ENCODE assay signal across 8 cellular contexts in the genomic region with DNA sequence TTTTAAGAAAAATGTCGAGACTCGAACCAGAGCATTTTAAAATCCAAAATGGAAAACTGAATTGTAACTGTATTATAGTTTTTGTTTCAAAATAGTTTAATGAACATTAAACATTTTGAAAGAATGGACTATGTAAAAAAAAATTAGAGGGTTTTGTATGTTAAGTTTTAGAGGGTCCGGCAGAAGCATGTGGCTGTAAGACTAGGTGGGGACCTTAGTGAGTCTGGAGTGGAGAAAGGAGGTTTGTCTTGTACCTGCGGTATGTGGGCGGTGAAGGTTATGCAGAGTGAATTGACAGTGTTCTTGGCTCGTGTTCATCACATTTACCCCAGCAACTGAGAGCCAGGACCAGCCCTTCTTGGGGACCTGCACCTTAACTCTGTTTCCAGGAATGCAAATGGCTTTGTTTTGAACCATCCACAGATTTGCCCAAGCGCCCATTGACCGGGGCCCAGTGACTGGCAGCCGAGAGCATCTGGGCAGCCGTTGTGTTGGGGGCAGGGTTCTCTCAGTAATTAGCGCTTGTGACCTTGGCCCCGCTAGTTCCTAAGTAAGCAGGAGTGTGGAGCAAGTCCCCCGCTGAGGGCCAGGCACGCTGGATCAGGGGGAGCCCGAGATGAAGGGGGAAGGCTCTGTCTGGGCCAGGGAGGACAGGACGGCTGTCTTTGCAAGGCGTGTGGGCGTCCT. TPM values are rescaled to one million over a fixed set of nuclear protein-coding genes. Genes with fewer than 3 reads are reported as not detected.
DNase-seq lines count a peak whose midpoint lies in the region; ATAC-seq, FAIRE-seq and TF ChIP-seq lines count a peak whose summit lies in the region.

No MANE protein-coding gene starts in this region.

- H3K27me3 Mint-ChIP-seq in activated naive CD8-positive, alpha-beta T cell treated with anti-CD3 and anti-CD28 coated beads, Interleukin-2, amount 50 U/mL, for 24 hours = no peaks in the 10 kb centered on the region

- peak; percentile 36 for FAIRE-seq in small intestine (lab: Jason Lieb, UNC)

- no peak overlapping the region for H2AFZ ChIP-seq in Karpas-422 (ENCODE audit: low read length)

- H3K27me3 ChIP-seq in BE2C = no peaks in the 10 kb centered on the region
- H3K27me3 ChIP-seq in Karpas-422 (ENCODE audit: low read length) = no peaks in the 10 kb centered on the region
- H3K27me3 ChIP-seq in small intestine (ENCODE audit: control insufficient read depth in 2 of 2, insufficient read depth in 2 of 2, low read length in 2 of 2) = no peaks in the 10 kb centered on the region

- peak overlapping the region; percentile 88; the same call in 1 of the 2 replicates for H3K9ac ChIP-seq in Karpas-422 (ENCODE audit: low read length)

- DNase-seq in BE2C (no peak), Karpas-422 (no peak), iPS-NIHi11 (ENCODE audit: low spot score) (peak; percentile 57), small intestine (peak; percentile 82), NCI-H2196 (lab: John Stamatoyannopoulos, UW; ENCODE audit: unreplicated experiment) (no peak)
- no peak for DNase-seq in activated naive CD8-positive, alpha-beta T cell treated with anti-CD3 and anti-CD28 coated beads, Interleukin-2, amount 50 U/mL, for 24 hours

- no peaks in the 10 kb centered on the region for H3K9me3 ChIP-seq in BE2C
- H3K9me3 ChIP-seq in Karpas-422 (ENCODE audit: low read length) = no peaks in the 10 kb centered on the region
- H3K9me3 ChIP-seq in small intestine (ENCODE audit: control insufficient read depth, low read depth) = no peaks in the 10 kb centered on the region

- peaks cover 30% of the 10 kb centered on the region for H3K36me3 Mint-ChIP-seq in activated naive CD8-positive, alpha-beta T cell treated with anti-CD3 and anti-CD28 coated beads, Interleukin-2, amount 50 U/mL, for 24 hours (ENCODE audit: low read depth)

- H3K4me2 ChIP-seq in Karpas-422 (ENCODE audit: low read depth, low read length, poor library complexity, severe bottlenecking) = peak overlapping the region; percentile 81

- peak overlapping the region; percentile 97 for H3K27ac Mint-ChIP-seq in activated naive CD8-positive, alpha-beta T cell treated with anti-CD3 and anti-CD28 coated beads, Interleukin-2, amount 50 U/mL, for 24 hours

- no peak overlapping the region for H3K27ac ChIP-seq in Karpas-422 (ENCODE audit: low read length)
- H3K27ac ChIP-seq in small intestine (ENCODE audit: low read depth in 1 of 2, low read length in 1 of 2) = peak overlapping the region; percentile 83 to 90

- H3K79me2 ChIP-seq in Karpas-422 (ENCODE audit: low read length) = peaks cover 25% of the 10 kb centered on the region; the same call in 1 of the 2 replicates

- ATAC-seq in activated naive CD8-positive, alpha-beta T cell treated with anti-CD3 and anti-CD28 coated beads, Interleukin-2, amount 50 U/mL, for 24 hours = no peak
- ATAC-seq in GM19467 (IDR thresholded peaks at IDR 0.05; ENCODE audit: unreplicated experiment) = no peak
- no peak for ATAC-seq in GM18909 (IDR thresholded peaks at IDR 0.05; ENCODE audit: poor library complexity, unreplicated experiment)

- H3K36me3 ChIP-seq in BE2C (peaks cover 29% of the 10 kb centered on the region), Karpas-422 (ENCODE audit: insufficient read depth, low read length) (no peaks in the 10 kb centered on the region; the same call in 1 of the 2 replicates), small intestine (ENCODE audit: control insufficient read depth in 2 of 2, insufficient read depth in 2 of 2, low read length in 2 of 2) (peaks cover 2 to 3% of the 10 kb centered on the region in 2 donors)

- peaks cover 11% of the 10 kb centered on the region for H3K9me3 Mint-ChIP-seq in activated naive CD8-positive, alpha-beta T cell treated with anti-CD3 and anti-CD28 coated beads, Interleukin-2, amount 50 U/mL, for 24 hours

- H3K4me1 ChIP-seq in BE2C = peaks cover 3% of the 10 kb centered on the region; the same call in 1 of the 2 replicates
- peaks cover 23% of the 10 kb centered on the region for H3K4me1 ChIP-seq in Karpas-422 (ENCODE audit: low read length)
- no peaks in the 10 kb centered on the region for H3K4me1 ChIP-seq in small intestine (ENCODE audit: control insufficient read depth in 2 of 2, insufficient read depth in 1 of 2, low read depth in 1 of 2, low read length in 1 of 2)

- no peak for TF ChIP-seq CTCF in BE2C (IDR thresholded peaks at IDR 0.05; ENCODE audit: low read depth, low read length)

- H3K4me3 Mint-ChIP-seq in activated naive CD8-positive, alpha-beta T cell treated with anti-CD3 and anti-CD28 coated beads, Interleukin-2, amount 50 U/mL, for 24 hours = peak overlapping the region; percentile 97

- H3K9me2 ChIP-seq in Karpas-422 (replicated peaks; ENCODE audit: insufficient read depth, low read length) = no peaks in the 10 kb centered on the region

- H4K20me1 ChIP-seq in Karpas-422 (ENCODE audit: insufficient read depth, low read depth, low read length) = no peaks in the 10 kb centered on the region

- WGBS in small intestine, 3 donors = 37 to 71% (median 59%) methylated on average over 18 of the region's 18 CpGs

- peak overlapping the region; percentile 70 for H3K4me3 ChIP-seq in BE2C (ENCODE audit: low read depth, low read length)
- H3K4me3 ChIP-seq in Karpas-422 (ENCODE audit: low read length) = peak overlapping the region; percentile 81
- H3K4me3 ChIP-seq in small intestine (ENCODE audit: low read depth in 1 of 2, low read length in 2 of 2) = no peak overlapping the region

- H3K4me1 Mint-ChIP-seq in activated naive CD8-positive, alpha-beta T cell treated with anti-CD3 and anti-CD28 coated beads, Interleukin-2, amount 50 U/mL, for 24 hours = peaks cover 28% of the 10 kb centered on the region

RNA-seq across cellular contexts. Expression of gene KLF6, which starts 1.4 kb away (rescaled TPM):
- polyA plus RNA-seq in BE2C (2012; ENCODE audit: insufficient read depth, insufficient read length, low read depth) = 56.1 TPM
- 3.9 and 5.9 TPM in 2 replicates for total RNA-seq in Karpas-422 (2014; rRNA removed; shearing (Covaris generic); ENCODE audit: low replicate concordance)
- polyA plus RNA-seq in small intestine = 10 to 100 TPM; 47.3 to 97.7 (median 63.0) TPM

Comparison
In these comparisons a context has a peak if more than half of its experiments do, and no peak if none do; other contexts are left out.
1. DNase-seq: peak in iPS-NIHi11 (single experiment) and small intestine (single experiment); none in BE2C (single experiment), Karpas-422 (single experiment), activated naive CD8-positive, alpha-beta T cell treated with anti-CD3 and anti-CD28 coated beads, Interleukin-2, amount 50 U/mL, for 24 hours (single experiment) and NCI-H2196 (single experiment).
2. H3K4me3 ChIP-seq: peak in BE2C (single experiment) and Karpas-422 (single experiment); none in small intestine (0 of 2).